Comparison of ENCODE assay signal across 28 cellular contexts in genomic region chr2:111695441-111696007, GRCh38.
"Had no signal": no experiment of that assay in that cellular context is flagged by ENCODE, and none has a peak within 500 bp of the region (broad histone marks: within the 10 kb centered on the region; RNA-seq: fewer than 3 reads in every experiment).

No MANE protein-coding gene starts in this region.

- H3K27me3 ChIP-seq: brain microvascular endothelial cell, cardiac muscle cell, Peyer's patch, SJCRH30 had no signal

- H3K4me3 Mint-ChIP-seq: activated CD8-positive, alpha-beta T cell treated with anti-CD3 and anti-CD28 coated beads for 36 hours; activated naive CD8-positive, alpha-beta T cell treated with anti-CD3 and anti-CD28 coated beads, Interleukin-2, amount 50 U/mL, for 24 hours; activated T-cell treated with anti-CD3 and anti-CD28 coated beads, Interleukin-2, amount 50 U/mL, for 24 hours had no signal

- H3K36me3 ChIP-seq: brain microvascular endothelial cell, cardiac muscle cell, Peyer's patch, SJCRH30 had no signal

- H3K27ac ChIP-seq: brain microvascular endothelial cell, cardiac muscle cell, KMS-11, Peyer's patch, RWPE1, SJCRH30, VCaP had no signal

- ATAC-seq: activated CD8-positive, alpha-beta T cell treated with anti-CD3 and anti-CD28 coated beads for 36 hours; activated naive CD4-positive, alpha-beta T cell treated with anti-CD3 and anti-CD28 coated beads, Interleukin-2, amount 50 U/mL, for 72 hours; activated naive CD8-positive, alpha-beta T cell treated with anti-CD3 and anti-CD28 coated beads, Interleukin-2, amount 50 U/mL, for 24 hours had no signal

- H3K9ac ChIP-seq: KMS-11, SK-N-SH had no signal

- H3K4me2 ChIP-seq: KMS-11, SK-N-SH had no signal

- H3K9me3 Mint-ChIP-seq: activated naive CD8-positive, alpha-beta T cell treated with anti-CD3 and anti-CD28 coated beads, Interleukin-2, amount 50 U/mL, for 24 hours had no signal

- DNase-seq: activated CD4-positive, alpha-beta T cell treated with anti-CD3 and anti-CD28 coated beads for 4 hours; activated CD4-positive, CD25-positive, alpha-beta regulatory T cell; activated CD8-positive, alpha-beta memory T cell treated with anti-CD3 and anti-CD28 coated beads, Interleukin-2, amount 50 U/mL, for 4 hours; activated CD8-positive, alpha-beta T cell treated with anti-CD3 and anti-CD28 coated beads for 36 hours; activated effector memory CD4-positive, alpha-beta T cell treated with anti-CD3 and anti-CD28 coated beads, Interleukin-2, amount 50 U/mL, for 16 hours; activated naive CD4-positive, alpha-beta T cell treated with Interleukin-2 at 50 U/mL for 16 hours; activated naive CD8-positive, alpha-beta T cell treated with anti-CD3 and anti-CD28 coated beads, Interleukin-2, amount 50 U/mL, for 24 hours; activated T-cell treated with anti-CD3 and anti-CD28 coated beads, Interleukin-2, amount 50 U/mL, for 24 hours; amniotic stem cell; NCI-H1092; NCI-H1417; NCI-H1930; NCI-H2107; NCI-H2171 treated with DMSO at 0.1 percent for 48 hours; NCI-H526 treated with DMSO at 0.1 percent for 48 hours; NCI-H82; OCI-M1; Peyer's patch; Right ventricle myocardium superior; SJCRH30; SK-N-SH; T-helper 1 cell had no signal

- H3K9me3 ChIP-seq: Peyer's patch, SJCRH30, SK-N-SH had no signal

- H3K27ac Mint-ChIP-seq: activated CD8-positive, alpha-beta T cell treated with anti-CD3 and anti-CD28 coated beads for 36 hours; activated naive CD4-positive, alpha-beta T cell treated with anti-CD3 and anti-CD28 coated beads, Interleukin-2, amount 50 U/mL, for 72 hours; activated naive CD8-positive, alpha-beta T cell treated with anti-CD3 and anti-CD28 coated beads, Interleukin-2, amount 50 U/mL, for 24 hours; activated T-cell treated with anti-CD3 and anti-CD28 coated beads, Interleukin-2, amount 50 U/mL, for 24 hours had no signal

- H3K4me3 ChIP-seq: cardiac muscle cell, Peyer's patch, SJCRH30 had no signal
